Comparison of ENCODE assay signal across 22 cellular contexts in the genomic region with DNA sequence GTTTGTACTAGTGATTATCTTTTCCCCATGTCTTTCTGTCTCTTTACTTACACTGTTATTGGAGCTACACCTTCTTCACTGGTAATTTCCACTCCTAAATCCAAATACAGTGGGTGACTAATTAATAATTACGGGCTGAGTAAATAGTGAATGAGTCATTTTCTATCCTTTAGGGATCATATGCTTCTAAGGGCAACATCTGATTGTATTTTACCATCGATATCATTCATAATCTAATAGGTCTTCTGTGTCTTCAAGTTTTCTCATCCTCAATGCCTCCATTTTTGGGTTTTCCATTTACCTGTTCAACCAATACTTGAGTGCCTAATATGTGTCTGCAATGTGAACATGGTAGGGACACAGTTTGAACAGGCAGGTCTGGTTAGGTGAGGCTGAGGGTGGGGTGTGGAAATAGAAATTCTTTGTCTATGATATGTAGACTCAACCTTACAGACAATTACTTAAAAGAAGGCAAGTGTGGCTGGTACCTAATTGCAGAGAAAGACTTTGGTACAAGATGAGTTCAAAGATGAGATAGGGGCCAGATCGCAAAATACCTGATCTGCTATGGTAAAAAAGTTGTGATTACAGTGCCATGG. TPM values are rescaled to one million over a fixed set of nuclear protein-coding genes. Genes with fewer than 3 reads are reported as not detected.
A peak's percentile ranks its signal among the peaks of the same experiment; 100 is the strongest.
DNase-seq lines count a peak whose midpoint lies in the region; ATAC-seq and TF ChIP-seq lines count a peak whose summit lies in the region.
"Had no signal": no experiment of that assay in that cellular context is flagged by ENCODE, and none has a peak within 500 bp of the region (broad histone marks: within the 10 kb centered on the region; RNA-seq: fewer than 3 reads in every experiment).

No MANE protein-coding gene starts in this region.

- peaks cover 15% of the 10 kb centered on the region for H4K20me1 ChIP-seq in smooth muscle cell (ENCODE audit: low read depth)

- peak; percentile 66 for DNase-seq in HT-29 (ENCODE audit: low spot score)
- DNase-seq in RWPE2 (ENCODE audit: low spot score), result no peak
- no peak for DNase-seq in esophagus squamous epithelium (lab: John Stamatoyannopoulos, UW)
- no peak for DNase-seq in smooth muscle cell (lab: John Stamatoyannopoulos, UW; ENCODE audit: unreplicated experiment)
- DNase-seq in SK-N-DZ (ENCODE audit: low spot score), result no peak
- no peak for DNase-seq in left cardiac atrium
- DNase-seq: AML-193, DMS 273 treated with DMSO at 0.1 percent for 48 hours, GF-D8, GOT3, HFFc6, Kasumi-1, NCI-H1105, NCI-H2081 treated with DMSO at 0.1 percent for 48 hours, NCI-H446 treated with DMSO at 0.1 percent for 48 hours, NCI-H69, SHP77 treated with DMSO at 0.1 percent for 48 hours, T-helper 1 cell had no signal

- H3K4me1 ChIP-seq in RWPE2 (ENCODE audit: insufficient read depth, poor library complexity, severe bottlenecking) (peaks cover 20% of the 10 kb centered on the region), esophagus squamous epithelium (peaks cover 0 to 37% (median 0%) of the 10 kb centered on the region in 3 donors), smooth muscle cell (ENCODE audit: low read depth) (peaks cover 8% of the 10 kb centered on the region)

- no peaks in the 10 kb centered on the region for H3K27me3 ChIP-seq in RWPE2 (ENCODE audit: insufficient read depth, poor library complexity, severe bottlenecking)
- no peaks in the 10 kb centered on the region for H3K27me3 ChIP-seq in esophagus squamous epithelium
- H3K27me3 ChIP-seq in smooth muscle cell (ENCODE audit: low read depth), result no peaks in the 10 kb centered on the region

- H3K36me3 ChIP-seq in RWPE2 (ENCODE audit: low read depth), result peaks cover 7% of the 10 kb centered on the region
- H3K36me3 ChIP-seq in esophagus squamous epithelium, result peaks cover 0 to 17% (median 0%) of the 10 kb centered on the region in 3 donors
- H3K36me3 ChIP-seq in smooth muscle cell (ENCODE audit: low read depth), result no peaks in the 10 kb centered on the region

- H3K27ac ChIP-seq in RWPE2 (ENCODE audit: poor library complexity, severe bottlenecking) (no peak overlapping the region), esophagus squamous epithelium (peak overlapping the region in 3 of 4 donors; percentile 10 to 58 (median 25)), smooth muscle cell (ENCODE audit: low read depth) (peak overlapping the region; percentile 55)
- H3K27ac ChIP-seq: C4-2B, HL-60 had no signal

- intact Hi-C loops in esophagus squamous epithelium (cut with DNase I), result no loop called here
- intact Hi-C loops in left cardiac atrium (cut with DNase I), result no loop called here

- H3K79me2 ChIP-seq in smooth muscle cell (ENCODE audit: low read depth), result peaks cover 25% of the 10 kb centered on the region

- ATAC-seq in RWPE2 (ENCODE audit: low read depth) (peak; percentile 56; the same call in 2 of the 3 replicates), GM21576 (IDR thresholded peaks at IDR 0.05; ENCODE audit: unreplicated experiment) (no peak), left cardiac atrium (no peak)

- no peaks in the 10 kb centered on the region for H3K9me3 ChIP-seq in RWPE2 (ENCODE audit: severe bottlenecking)
- peaks cover 0 to 3% (median 0%) of the 10 kb centered on the region in 3 donors for H3K9me3 ChIP-seq in esophagus squamous epithelium
- H3K9me3 ChIP-seq in smooth muscle cell (replicated peaks; ENCODE audit: low read depth), result no peaks in the 10 kb centered on the region

- 63 to 64% methylated on average over 3 of the region's 3 CpGs for WGBS in esophagus squamous epithelium, 2 donors
- 83% methylated on average over 3 of the region's 3 CpGs for WGBS in smooth muscle cell (ENCODE audit: low lambda C conversion rate)

- H3K4me2 ChIP-seq in smooth muscle cell, result no peak overlapping the region

- peaks cover 6% of the 10 kb centered on the region for H3F3A ChIP-seq in smooth muscle cell (ENCODE audit: low read depth)

- no peak for TF ChIP-seq POLR2A in esophagus squamous epithelium (IDR thresholded peaks at IDR 0.05)

- no peak overlapping the region for H2AFZ ChIP-seq in smooth muscle cell (ENCODE audit: low read depth)

- TF ChIP-seq CTCF in RWPE2 (IDR thresholded peaks at IDR 0.05; ENCODE audit: poor library complexity, severe bottlenecking) (no peak), esophagus squamous epithelium (IDR thresholded peaks at IDR 0.05) (no peak), smooth muscle cell (IDR thresholded peaks at IDR 0.05; ENCODE audit: borderline replicate concordance, insufficient read depth, poor library complexity, severe bottlenecking) (no peak)

- H3K9ac ChIP-seq in smooth muscle cell (ENCODE audit: low read depth), result no peak overlapping the region

- H3K4me3 ChIP-seq in RWPE2 (ENCODE audit: severe bottlenecking), result no peak overlapping the region
- no peak overlapping the region for H3K4me3 ChIP-seq in esophagus squamous epithelium
- H3K4me3 ChIP-seq in smooth muscle cell, result no peak overlapping the region

RNA-seq across cellular contexts. Expression of gene DHX32, which starts 5.9 kb away (rescaled TPM):
- total RNA-seq in HT-29 (2014; rRNA removed; shearing (Covaris generic)), result 26.6 and 29.1 TPM in 2 replicates
- total RNA-seq in esophagus squamous epithelium (10 to 100 TPM; 36.6 to 52.4 (median 42.3) TPM), smooth muscle cell (51.2 and 56.1 TPM in 2 replicates), left cardiac atrium (10 to 100 TPM; 37.1 to 39.7 TPM)
- polyA plus RNA-seq in smooth muscle cell, result 31.8 and 39.8 TPM in 2 replicates
- 11.9 and 16.3 TPM in 2 replicates for polyA plus RNA-seq in SK-N-DZ (2014; cell fraction: cytosol; rRNA removed)
- polyA plus RNA-seq in SK-N-DZ (2014; cell fraction: nucleus; rRNA removed), result 12.9 and 14.2 TPM in 2 replicates

RNA-seq across cellular contexts. Expression of gene FANK1, which starts 9.4 kb away (rescaled TPM):
- 1.6 and 4.0 TPM in 2 replicates for total RNA-seq in HT-29 (2014; rRNA removed; shearing (Covaris generic))
- total RNA-seq in esophagus squamous epithelium, result 1 to 10 TPM; 1.7 to 7.7 (median 3.8) TPM
- total RNA-seq in smooth muscle cell, result 5.8 and 9.5 TPM in 2 replicates
- 6.6 and 14.8 TPM in 2 replicates for polyA plus RNA-seq in smooth muscle cell
- not detected in 2 replicates for polyA plus RNA-seq in SK-N-DZ (2014; cell fraction: cytosol; rRNA removed)
- not detected in 2 replicates for polyA plus RNA-seq in SK-N-DZ (2014; cell fraction: nucleus; rRNA removed)
- under 1 TPM; 0.81 to 0.88 TPM for total RNA-seq in left cardiac atrium
- polyA plus RNA-seq: IgD-negative memory B cell had no signal
